In the genomic region with DNA sequence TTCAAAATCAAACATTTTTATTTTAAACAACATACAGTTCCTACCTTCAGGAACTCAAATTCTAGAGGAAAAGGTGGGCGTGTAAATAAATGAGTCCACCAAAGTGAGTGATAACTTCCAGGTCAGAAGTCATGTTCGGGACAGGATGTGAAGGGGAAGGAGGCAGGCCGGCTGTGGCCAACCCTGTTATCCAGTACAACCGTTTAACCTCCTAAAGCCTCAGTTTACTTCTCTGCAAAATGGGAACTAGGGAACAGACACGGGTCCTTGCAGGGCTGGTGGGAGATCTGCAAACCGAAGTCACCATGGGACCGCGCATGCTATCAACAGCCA, we compare ENCODE assay signal across 8 cellular contexts. TPM values are rescaled to one million over a fixed set of nuclear protein-coding genes. Genes with fewer than 3 reads are reported as not detected.
A peak's percentile ranks its signal among the peaks of the same experiment; 100 is the strongest.
DNase-seq lines count a peak whose midpoint lies in the region; ATAC-seq and TF ChIP-seq lines count a peak whose summit lies in the region.

No MANE protein-coding gene starts in this region.

- no peaks in the 10 kb centered on the region for H3K36me3 ChIP-seq in lung (ENCODE audit: control insufficient read depth in 2 of 2, insufficient read depth in 2 of 2, low read length in 2 of 2)
- no peaks in the 10 kb centered on the region for H3K36me3 ChIP-seq in thyroid gland

- H3K4me3 ChIP-seq in lung = peak overlapping the region; percentile 90
- peak overlapping the region; percentile 39 to 90 (median 57) for H3K4me3 ChIP-seq in thyroid gland (replicated peaks in 1 of 3)

- peak overlapping the region; percentile 25 for H3K27ac ChIP-seq in cingulate gyrus (ENCODE audit: low read depth, low read length)
- peak overlapping the region; percentile 52 to 93 for H3K27ac ChIP-seq in lung (ENCODE audit: low read depth in 1 of 2, low read length in 1 of 2)
- H3K27ac ChIP-seq in thyroid gland = peak overlapping the region in 2 of 3 donors; percentile 84 to 92

- H3K4me1 ChIP-seq in lung (ENCODE audit: control insufficient read depth in 2 of 2, insufficient read depth in 2 of 2, low read length in 2 of 2) (peaks cover 10 to 17% of the 10 kb centered on the region in 2 donors), thyroid gland (peaks cover 11 to 22% of the 10 kb centered on the region in 2 donors)

- TF ChIP-seq POLR2A in thyroid gland (IDR thresholded peaks at IDR 0.05) = no peak

- H3K9me3 ChIP-seq in lung (ENCODE audit: control insufficient read depth in 2 of 2, insufficient read depth in 1 of 2, low read length in 1 of 2) (no peaks in the 10 kb centered on the region), thyroid gland (no peaks in the 10 kb centered on the region)

- peak; percentile 23 for ATAC-seq in GM19455 (IDR thresholded peaks at IDR 0.05; ENCODE audit: unreplicated experiment)
- peak; percentile 8 for ATAC-seq in HG03442 (IDR thresholded peaks at IDR 0.05; ENCODE audit: unreplicated experiment)
- peak; percentile 4 for ATAC-seq in lung (ENCODE audit: insufficient read depth, low FRiP score)

- H3K27me3 ChIP-seq in lung (ENCODE audit: control insufficient read depth, insufficient read depth) = no peaks in the 10 kb centered on the region
- no peaks in the 10 kb centered on the region for H3K27me3 ChIP-seq in thyroid gland

- intact Hi-C loops in thyroid gland (cut with DNase I) = no loop called here

- 0 to 1% methylated on average over 8 of the region's 8 CpGs for WGBS in lung, 2 donors
- 0 to 2% methylated on average over 7 to 8 of the region's 8 CpGs for WGBS in thyroid gland, 2 donors

- TF ChIP-seq CTCF in lung (IDR thresholded peaks at IDR 0.05; ENCODE audit: control extremely low read depth, extremely low read depth) (no peak), thyroid gland (IDR thresholded peaks at IDR 0.05) (no peak)

- DNase-seq in D341Med (ENCODE audit: low spot score) = peak; percentile 53
- peak; percentile 52 for DNase-seq in SHP77 treated with DMSO at 0.1 percent for 48 hours (lab: John Stamatoyannopoulos, UW)
- no peak for DNase-seq in lung (ENCODE audit: low spot score)
- DNase-seq in thyroid gland = no peak
- DNase-seq in middle frontal gyrus (ENCODE audit: extremely low spot score, low spot score) = no peak

RNA-seq across cellular contexts. Expression of a gene that starts 0.4 kb away (rescaled TPM):
- total RNA-seq in lung (10 to 100 TPM; 20.8 to 26.0 TPM), thyroid gland (10 to 100 TPM; 26.1 to 51.6 (median 40.0) TPM)
- polyA plus RNA-seq in lung = 10 to 100 TPM; 12.0 to 26.8 TPM

RNA-seq across cellular contexts. Expression of a gene that starts 2.2 kb away (rescaled TPM):
- 100 to 1,000 TPM in 1 of 2 donors, 10 to 100 TPM in 1; 80.3 to 117 TPM for total RNA-seq in lung
- polyA plus RNA-seq in lung = 100 to 1,000 TPM in 1 of 2 donors, 10 to 100 TPM in 1; 49.9 to 102 TPM
- total RNA-seq in thyroid gland = 100 to 1,000 TPM in 2 of 4 donors, 10 to 100 TPM in 2; 93.0 to 198 (median 108) TPM

Comparison
In these comparisons a context has a peak if more than half of its experiments do, and no peak if none do; other contexts are left out.
1. DNase-seq: peak in D341Med (single experiment) and SHP77 treated with DMSO at 0.1 percent for 48 hours (single experiment); none in lung (single experiment), thyroid gland (0 of 2) and middle frontal gyrus (single experiment).
2. H3K27ac ChIP-seq: peak in every context shown above with its lines; median percentile 88 in thyroid gland; 72 in lung; 25 in cingulate gyrus.
3. Peak in every context shown above with its lines, with median percentiles within 50 percentile points of each other: ATAC-seq.